25 cellular contexts compared by ENCODE assay signal in genomic region chr7:12805518-12805928, GRCh38.
A peak's percentile ranks its signal among the peaks of the same experiment; 100 is the strongest.
DNase-seq lines count a peak whose midpoint lies in the region; ATAC-seq, FAIRE-seq and TF ChIP-seq lines count a peak whose summit lies in the region.
"Had no signal": no experiment of that assay in that cellular context is flagged by ENCODE, and none has a peak within 500 bp of the region (broad histone marks: within the 10 kb centered on the region; RNA-seq: fewer than 3 reads in every experiment).

No MANE protein-coding gene starts in this region.

- ATAC-seq in HepG2, result no peak
- no peak for ATAC-seq in right lobe of liver
- ATAC-seq in left ventricle myocardium superior, result no peak
- no peak for ATAC-seq in GM18867 (IDR thresholded peaks at IDR 0.05; ENCODE audit: unreplicated experiment)
- ATAC-seq: naive thymus-derived CD8-positive, alpha-beta T cell had no signal

- no peaks in the 10 kb centered on the region for H3K27me3 Mint-ChIP-seq in type B pancreatic cell

- H3K36me3 Mint-ChIP-seq in type B pancreatic cell, result no peaks in the 10 kb centered on the region
- H3K36me3 Mint-ChIP-seq: naive thymus-derived CD8-positive, alpha-beta T cell had no signal

- peaks cover 16% of the 10 kb centered on the region for H3K4me1 ChIP-seq in HepG2 (ENCODE audit: insufficient read depth, low read length)
- no peaks in the 10 kb centered on the region for H3K4me1 ChIP-seq in right lobe of liver
- no peaks in the 10 kb centered on the region for H3K4me1 ChIP-seq in fibroblast of lung (ENCODE audit: control insufficient read depth, extremely low read depth, insufficient read depth, low read length)

- H3K27me3 ChIP-seq in HepG2 (ENCODE audit: control insufficient read depth in 1 of 2, insufficient read depth in 2 of 2, low read length in 2 of 2) (no peaks in the 10 kb centered on the region), right lobe of liver (no peaks in the 10 kb centered on the region), fibroblast of lung (ENCODE audit: control insufficient read depth, insufficient read depth, low read length) (no peaks in the 10 kb centered on the region)
- H3K27me3 ChIP-seq: dorsolateral prefrontal cortex, upper lobe of left lung had no signal

- TF ChIP-seq CTCF in HepG2 (CRISPR knock-in tag; IDR thresholded peaks at IDR 0.05) (no peak), right lobe of liver (IDR thresholded peaks at IDR 0.05) (no peak), RWPE1 (conservative IDR thresholded peaks at IDR 0.05; ENCODE audit: low read depth) (no peak), fibroblast of lung (conservative IDR thresholded peaks at IDR 0.05 in 1 of 2, IDR thresholded peaks at IDR 0.05 in 1 of 2; ENCODE audit: low read depth in 1 of 2, low read length in 2 of 2) (no peak), type B pancreatic cell (conservative IDR thresholded peaks at IDR 0.05) (no peak)

- TF ChIP-seq EP300 in HepG2 (IDR thresholded peaks at IDR 0.05; ENCODE audit: low read depth in 2 of 2, low read length in 2 of 2) (no peak), HepG2 (CRISPR knock-in tag; IDR thresholded peaks at IDR 0.05; ENCODE audit: borderline replicate concordance) (no peak)

- H4K20me1 ChIP-seq in HepG2 (ENCODE audit: insufficient read depth, low read length), result no peaks in the 10 kb centered on the region
- H4K20me1 ChIP-seq in fibroblast of lung (ENCODE audit: control insufficient read depth, extremely low read depth, insufficient read depth, low read length), result no peaks in the 10 kb centered on the region
- H4K20me1 ChIP-seq: BLaER1 treated with 17β-estradiol and CSF1 and Interleukin-3, amounts not matched to agents 10 nM and 100 nM had no signal

- H3K4me3 ChIP-seq in HepG2 (replicated peaks in 1 of 3; ENCODE audit: insufficient read depth in 1 of 3, low read depth in 2 of 3, low read length in 3 of 3), result no peak overlapping the region
- H3K4me3 ChIP-seq in right lobe of liver, result no peak overlapping the region
- H3K4me3 ChIP-seq in fibroblast of lung (replicated peaks in 1 of 4; ENCODE audit: control extremely low read depth in 1 of 4, insufficient read depth in 1 of 4, low read depth in 3 of 4, low read length in 4 of 4), result no peak overlapping the region
- H3K4me3 ChIP-seq: BLaER1 treated with 17β-estradiol and CSF1 and Interleukin-3, amounts not matched to agents 10 nM and 100 nM; dorsolateral prefrontal cortex; upper lobe of left lung had no signal

- H3K4me3 Mint-ChIP-seq in type B pancreatic cell, result no peak overlapping the region
- H3K4me3 Mint-ChIP-seq: activated CD4-positive, alpha-beta T cell treated with anti-CD3 and anti-CD28 coated beads, Interleukin-2, amount 10 ng/mL, durations not matched to agents 24 days and 14 days; naive thymus-derived CD8-positive, alpha-beta T cell had no signal

- no peak overlapping the region for H2AFZ ChIP-seq in HepG2 (ENCODE audit: low read length)
- H2AFZ ChIP-seq in fibroblast of lung (ENCODE audit: low read length), result peak overlapping the region; percentile 28

- intact Hi-C loops in HepG2 (cut with micrococcal nuclease; ENCODE audit: unreplicated experiment), result loop anchor here (10.0 kb wide), 1 partner anchor 171 kb away; no protein-coding TSS in a partner anchor
- intact Hi-C loops in right lobe of liver (cut with DNase I), result no loop called here
- intact Hi-C loops in left ventricle myocardium superior (cut with micrococcal nuclease), result no loop called here

- POLR2A ChIA-PET in HepG2 (lab: Yijun Ruan, JAX) (no interaction called here), RWPE1 (lab: Yijun Ruan, JAX; ENCODE audit: low non-redundant PET) (no interaction called here)

- H3K9me3 ChIP-seq in HepG2 (ENCODE audit: low read length) (no peaks in the 10 kb centered on the region), right lobe of liver (peaks cover 0 to 5% (median 0%) of the 10 kb centered on the region in 4 donors), fibroblast of lung (ENCODE audit: control insufficient read depth, insufficient read depth, low read depth, low read length) (no peaks in the 10 kb centered on the region)
- H3K9me3 ChIP-seq: BLaER1 treated with 17β-estradiol and CSF1 and Interleukin-3, amounts not matched to agents 10 nM and 100 nM; Caco-2; upper lobe of left lung had no signal

- H3K4me1 Mint-ChIP-seq in type B pancreatic cell (ENCODE audit: unreplicated experiment), result peaks cover 9% of the 10 kb centered on the region
- H3K4me1 Mint-ChIP-seq: activated CD4-positive, alpha-beta T cell treated with anti-CD3 and anti-CD28 coated beads, Interleukin-2, amount 10 ng/mL, durations not matched to agents 24 days and 14 days; naive thymus-derived CD8-positive, alpha-beta T cell had no signal

- H3K9me3 Mint-ChIP-seq in type B pancreatic cell, result peaks cover 3% of the 10 kb centered on the region
- H3K9me3 Mint-ChIP-seq: activated CD4-positive, alpha-beta T cell treated with anti-CD3 and anti-CD28 coated beads, Interleukin-2, amount 10 ng/mL, durations not matched to agents 24 days and 14 days; naive thymus-derived CD8-positive, alpha-beta T cell had no signal

- H3K79me2 ChIP-seq in HepG2 (ENCODE audit: insufficient read depth, low read length), result no peaks in the 10 kb centered on the region
- no peaks in the 10 kb centered on the region for H3K79me2 ChIP-seq in fibroblast of lung (ENCODE audit: control insufficient read depth, insufficient read depth, low read length)

- BruUV-seq in HepG2 (replicated peaks; lab: Mats Ljungman, UMichigan), result no TSS peak

- no peak for DNase-seq in HepG2 (ENCODE audit: low spot score)
- no peak for DNase-seq in right lobe of liver
- peak; percentile 6 for DNase-seq in RWPE1 (ENCODE audit: low spot score)
- DNase-seq in fibroblast of lung (ENCODE audit: low read depth in 2 of 2), result no peak
- no peak for DNase-seq in type B pancreatic cell (ENCODE audit: extremely low spot score, unreplicated experiment)
- DNase-seq in left ventricle myocardium superior, result no peak
- no peak for DNase-seq in stimulated activated CD4-positive, alpha-beta T cell treated with anti-CD3 and anti-CD28 coated beads, Interleukin-12 subunit alpha, Interleukin-12 subunit beta, amount 100 ng/mL, for 4 hours
- DNase-seq: activated CD4-positive, alpha-beta T cell treated with anti-CD3 and anti-CD28 coated beads, Interleukin-2, amount 10 ng/mL, durations not matched to agents 24 days and 14 days; activated gamma-delta T cell; activated T-cell treated with anti-CD3 and anti-CD28 coated beads, Interleukin-2, amount 50 U/mL, for 1 hour; Caco-2; DMS79; dorsolateral prefrontal cortex; midbrain; naive thymus-derived CD8-positive, alpha-beta T cell; NCI-H1048; NCI-H187 treated with DMSO at 0.1 percent for 48 hours; NCI-H526 treated with DMSO at 0.1 percent for 48 hours; retina; stimulated activated CD4-positive, alpha-beta T cell treated with anti-CD3 and anti-CD28 coated beads, Interleukin-2, amount 100 ng/mL, for 48 hours had no signal

- no peak overlapping the region for H3K4me2 ChIP-seq in HepG2 (ENCODE audit: low read depth, low read length)
- H3K4me2 ChIP-seq in fibroblast of lung (ENCODE audit: extremely low read depth, insufficient read depth, low read length), result no peak overlapping the region

- TF ChIP-seq POLR2A in HepG2 (IDR thresholded peaks at IDR 0.05; ENCODE audit: insufficient read depth in 1 of 2, low read depth in 2 of 2, low read length in 2 of 2) (no peak), right lobe of liver (IDR thresholded peaks at IDR 0.05) (no peak)

- WGBS in HepG2 (ENCODE audit: low lambda C conversion rate), result 48% methylated on average over 1 of the region's 1 CpG
- WGBS in right lobe of liver (ENCODE audit: insufficient coverage, low coverage, low lambda C conversion rate, missing lambda C conversion rate), result 79% methylated on average over 1 of the region's 1 CpG

- no peak for TF ChIP-seq RAD21 in HepG2 (CRISPR knock-in tag; IDR thresholded peaks at IDR 0.05)

- no peak for FAIRE-seq in HepG2 (lab: Jason Lieb, UNC)
- FAIRE-seq: HTR-8/SVneo, islet of Langerhans had no signal

- CTCF ChIA-PET in HepG2 (lab: Yijun Ruan, JAX; ENCODE audit: low intra/inter-chr PET ratio, low total read pairs) (no interaction called here), RWPE1 (lab: Yijun Ruan, JAX) (interaction anchor here (0.6 to 1.3 kb wide), 2 partner anchors 119 to 167 kb away, joined by 3 to 6 read pairs; no protein-coding TSS in a partner anchor)

- no peaks in the 10 kb centered on the region for H3K36me3 ChIP-seq in HepG2 (replicated peaks in 1 of 2; ENCODE audit: control insufficient read depth in 1 of 2, insufficient read depth in 2 of 2, low read length in 2 of 2)
- H3K36me3 ChIP-seq in right lobe of liver, result no peaks in the 10 kb centered on the region
- no peaks in the 10 kb centered on the region for H3K36me3 ChIP-seq in fibroblast of lung (ENCODE audit: control insufficient read depth, insufficient read depth, low read length)
- H3K36me3 ChIP-seq: BLaER1 treated with 17β-estradiol and CSF1 and Interleukin-3, amounts not matched to agents 10 nM and 100 nM; upper lobe of left lung had no signal

- peak overlapping the region; percentile 36 for H3K27ac Mint-ChIP-seq in type B pancreatic cell
- H3K27ac Mint-ChIP-seq: activated CD4-positive, alpha-beta T cell treated with anti-CD3 and anti-CD28 coated beads, Interleukin-2, amount 10 ng/mL, durations not matched to agents 24 days and 14 days; naive thymus-derived CD8-positive, alpha-beta T cell had no signal

- in situ Hi-C loops in HepG2 (cut with HindIII; ENCODE audit: extremely low pct_ligation_motif_present, low pct_unique_long_range_greater_than_20kb), result no loop called here

- H3K9ac ChIP-seq in HepG2 (ENCODE audit: insufficient read depth, low read depth, low read length) (no peak overlapping the region), fibroblast of lung (ENCODE audit: insufficient read depth, low read length) (no peak overlapping the region)

- H3K27ac ChIP-seq in HepG2 (ENCODE audit: extremely low read length, insufficient read depth, low read length) (no peak overlapping the region), right lobe of liver (no peak overlapping the region), RWPE1 (no peak overlapping the region), fibroblast of lung (ENCODE audit: insufficient read depth, low read length) (no peak overlapping the region)
- H3K27ac ChIP-seq: dorsolateral prefrontal cortex, upper lobe of left lung had no signal

TF ChIP-seq in HepG2, 621 proteins besides CTCF, POLR2A, EP300 and RAD21:
- TF ChIP-seq CEBPG (CRISPR knock-in tag; IDR thresholded peaks at IDR 0.05), result peak; percentile 75
- peak in 1 of 2 experiments; percentile 79; a peak in 2 of 4 replicates for TF ChIP-seq ATF4 (CRISPR knock-in tag; IDR thresholded peaks at IDR 0.05)
- TF ChIP-seq CEBPB (IDR thresholded peaks at IDR 0.05; ENCODE audit: borderline replicate concordance, low read depth, low read length), result peak; percentile 37; the same call in 1 of the 2 replicates
- no peak for TF ChIP-seq ZNF720 (CRISPR knock-in tag; IDR thresholded peaks at IDR 0.05)
TF ChIP-seq in HepG2: peak in this region for 3.
